ENCODE assay signal across 14 cellular contexts in the genomic region with DNA sequence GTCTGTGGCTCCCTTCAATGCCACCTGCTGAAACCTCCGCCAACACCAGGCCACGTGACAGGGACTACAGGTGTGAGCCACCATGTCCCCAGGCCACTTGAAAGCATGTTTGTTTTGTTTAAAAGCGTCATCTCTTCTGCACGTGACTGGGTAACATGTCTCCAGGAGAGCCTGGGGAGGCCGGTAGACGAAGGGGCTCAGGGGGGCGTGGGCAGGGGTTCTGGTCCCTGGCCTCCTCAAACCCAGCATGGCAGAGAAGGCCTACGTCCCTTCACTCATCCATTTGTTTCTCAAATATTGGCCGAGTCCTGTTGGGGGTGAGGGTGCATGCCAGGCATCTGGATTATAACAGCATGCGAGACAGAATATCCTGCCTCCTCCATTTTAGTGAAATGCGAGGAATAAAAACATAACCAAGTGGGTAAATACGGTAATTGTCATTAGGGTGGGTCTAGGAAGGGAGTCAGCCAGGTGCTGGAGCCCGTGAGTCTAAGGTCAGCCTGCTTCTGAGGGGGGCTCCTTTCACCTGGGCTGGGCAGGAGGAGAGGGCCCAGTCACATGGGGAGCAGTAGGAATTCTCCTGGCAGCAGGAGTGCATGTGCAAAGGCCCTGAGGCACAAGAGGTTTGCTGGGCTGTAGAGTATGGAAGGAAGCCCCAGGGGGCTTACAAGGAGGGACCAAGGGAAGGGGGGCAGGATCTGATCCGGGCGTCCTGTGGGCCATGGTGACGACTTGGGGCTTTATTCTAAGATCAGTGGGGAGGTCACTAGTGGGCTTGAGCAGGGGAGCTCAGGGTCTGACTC. TPM values are rescaled to one million over a fixed set of nuclear protein-coding genes. Genes with fewer than 3 reads are reported as not detected.
DNase-seq lines count a peak whose midpoint lies in the region; ATAC-seq and TF ChIP-seq lines count a peak whose summit lies in the region.
"Had no signal": no experiment of that assay in that cellular context is flagged by ENCODE, and none has a peak within 500 bp of the region (broad histone marks: within the 10 kb centered on the region; RNA-seq: fewer than 3 reads in every experiment).

No MANE protein-coding gene starts in this region.

- H3K79me2 ChIP-seq in MM.1S (ENCODE audit: low read length), result no peaks in the 10 kb centered on the region

- H3K4me1 Mint-ChIP-seq in CD14-positive monocyte, result peaks cover 43% of the 10 kb centered on the region
- peaks cover 2% of the 10 kb centered on the region for H3K4me1 Mint-ChIP-seq in activated naive CD4-positive, alpha-beta T cell treated with anti-CD3 and anti-CD28 coated beads for 36 hours (ENCODE audit: low read depth)

- H3K9me2 ChIP-seq in MM.1S (replicated peaks; ENCODE audit: insufficient read depth, low read length), result no peaks in the 10 kb centered on the region

- no peak for ATAC-seq in body of pancreas
- ATAC-seq: activated T-cell treated with anti-CD3 and anti-CD28 coated beads, Interleukin-2, amount 50 U/mL, for 4 hours; left cardiac atrium had no signal

- WGBS in body of pancreas, 2 donors, result 82 to 88% methylated on average over 14 to 16 of the region's 16 CpGs

- no peaks in the 10 kb centered on the region for H3F3A ChIP-seq in MM.1S (ENCODE audit: insufficient read depth, low read length)

- peaks cover 28% of the 10 kb centered on the region for H3K27me3 ChIP-seq in MM.1S (replicated peaks; ENCODE audit: insufficient read depth, low read length)
- H3K27me3 ChIP-seq in body of pancreas, result no peaks in the 10 kb centered on the region
- H3K27me3 ChIP-seq: brain microvascular endothelial cell had no signal

- H3K27ac ChIP-seq in MM.1S (ENCODE audit: low read length) (no peak overlapping the region), body of pancreas (no peak overlapping the region)
- H3K27ac ChIP-seq: brain microvascular endothelial cell had no signal

- H3K36me3 Mint-ChIP-seq in CD14-positive monocyte, result peaks cover 0 to 3% of the 10 kb centered on the region in 2 donors
- H3K36me3 Mint-ChIP-seq in activated naive CD4-positive, alpha-beta T cell treated with anti-CD3 and anti-CD28 coated beads for 36 hours (ENCODE audit: low read depth), result no peaks in the 10 kb centered on the region
- H3K36me3 Mint-ChIP-seq: activated naive CD4-positive, alpha-beta T cell treated with anti-CD3 and anti-CD28 coated beads, Interleukin-2, amount 50 U/mL, for 24 hours had no signal

- H3K4me1 ChIP-seq in MM.1S (ENCODE audit: low read length) (no peaks in the 10 kb centered on the region), body of pancreas (peaks cover 26% of the 10 kb centered on the region)

- H2AFZ ChIP-seq in MM.1S (ENCODE audit: low read length), result no peak overlapping the region

- peaks cover 2 to 8% (median 5%) of the 10 kb centered on the region in 7 donors for H3K9me3 Mint-ChIP-seq in CD14-positive monocyte
- H3K9me3 Mint-ChIP-seq in activated naive CD4-positive, alpha-beta T cell treated with anti-CD3 and anti-CD28 coated beads for 36 hours, result no peaks in the 10 kb centered on the region
- H3K9me3 Mint-ChIP-seq: activated naive CD4-positive, alpha-beta T cell treated with anti-CD3 and anti-CD28 coated beads, Interleukin-2, amount 50 U/mL, for 24 hours; activated T-cell treated with anti-CD3 and anti-CD28 coated beads, Interleukin-2, amount 50 U/mL, for 4 hours; CD4-positive, alpha-beta memory T cell had no signal

- peaks cover 15 to 22% (median 15%) of the 10 kb centered on the region in 3 donors for H3K27me3 Mint-ChIP-seq in CD14-positive monocyte (ENCODE audit: low read depth in 3 of 3)
- H3K27me3 Mint-ChIP-seq in activated naive CD4-positive, alpha-beta T cell treated with anti-CD3 and anti-CD28 coated beads for 36 hours (ENCODE audit: low read depth), result peaks cover 33% of the 10 kb centered on the region

- no peaks in the 10 kb centered on the region for H4K20me1 ChIP-seq in MM.1S (ENCODE audit: insufficient read depth, low read length)

- no peak overlapping the region for H3K9ac ChIP-seq in MM.1S (ENCODE audit: low read length)

- peak overlapping the region in 4 of 7 donors; percentile 1 to 45 (median 20) for H3K27ac Mint-ChIP-seq in CD14-positive monocyte
- no peak overlapping the region for H3K27ac Mint-ChIP-seq in activated naive CD4-positive, alpha-beta T cell treated with anti-CD3 and anti-CD28 coated beads for 36 hours

- CTCF ChIA-PET in activated naive CD4-positive, alpha-beta T cell treated with anti-CD3 and anti-CD28 coated beads for 36 hours (lab: Charles Lee), result no interaction called here

- H3K9me3 ChIP-seq in MM.1S (replicated peaks; ENCODE audit: insufficient read depth, low read length), result no peaks in the 10 kb centered on the region
- no peaks in the 10 kb centered on the region for H3K9me3 ChIP-seq in body of pancreas

- H3K36me3 ChIP-seq in MM.1S (replicated peaks; ENCODE audit: insufficient read depth, low read length) (no peaks in the 10 kb centered on the region), body of pancreas (replicated peaks in 1 of 2; ENCODE audit: insufficient read depth in 1 of 2, low read depth in 2 of 2) (no peaks in the 10 kb centered on the region)
- H3K36me3 ChIP-seq: brain microvascular endothelial cell had no signal

- DNase-seq in CD14-positive monocyte (ENCODE audit: low spot score), result no peak
- DNase-seq in MM.1S, result peak; percentile 22
- peak; percentile 24 for DNase-seq in NCI-H345 treated with DMSO at 0.1 percent for 48 hours (lab: John Stamatoyannopoulos, UW; ENCODE audit: unreplicated experiment)
- DNase-seq in body of pancreas, result peak in 3 of 4 donors; percentile 54 to 79 (median 77)
- no peak for DNase-seq in activated naive CD4-positive, alpha-beta T cell treated with anti-CD3 and anti-CD28 coated beads for 36 hours
- DNase-seq in NCI-H446 treated with DMSO at 0.1 percent for 48 hours (lab: John Stamatoyannopoulos, UW), result no peak
- DNase-seq in activated CD4-positive, alpha-beta T cell treated with anti-CD3 and anti-CD28 coated beads, Interleukin-2, amount 50 U/mL, for 4 hours, result no peak
- DNase-seq in GF-D8 (lab: John Stamatoyannopoulos, UW), result no peak
- DNase-seq: activated T-cell treated with anti-CD3 and anti-CD28 coated beads, Interleukin-2, amount 50 U/mL, for 4 hours; brain microvascular endothelial cell; CD4-positive, alpha-beta memory T cell; left cardiac atrium; stimulated activated CD4-positive, alpha-beta T cell treated with anti-CD3 and anti-CD28 coated beads, Interleukin-1b, Interleukin-23, amount 100 ng/mL, for 48 hours had no signal

- peak overlapping the region in 1 of 2 donors; percentile 51 for H3K4me3 Mint-ChIP-seq in CD14-positive monocyte
- H3K4me3 Mint-ChIP-seq in activated naive CD4-positive, alpha-beta T cell treated with anti-CD3 and anti-CD28 coated beads for 36 hours, result no peak overlapping the region
- H3K4me3 Mint-ChIP-seq: activated naive CD4-positive, alpha-beta T cell treated with anti-CD3 and anti-CD28 coated beads, Interleukin-2, amount 50 U/mL, for 24 hours; activated T-cell treated with anti-CD3 and anti-CD28 coated beads, Interleukin-2, amount 50 U/mL, for 4 hours had no signal

- no peak for TF ChIP-seq POLR2A in body of pancreas (IDR thresholded peaks at IDR 0.05)

- no peak for TF ChIP-seq CTCF in CD14-positive monocyte (IDR thresholded peaks at IDR 0.05)
- no peak for TF ChIP-seq CTCF in MM.1S (IDR thresholded peaks at IDR 0.05; ENCODE audit: low read length)
- no peak for TF ChIP-seq CTCF in body of pancreas (IDR thresholded peaks at IDR 0.05)

- no peak overlapping the region for H3K4me3 ChIP-seq in MM.1S (ENCODE audit: low read length)
- H3K4me3 ChIP-seq in body of pancreas, result no peak overlapping the region

- intact Hi-C loops in CD14-positive monocyte (cut with micrococcal nuclease), result no loop called here
- intact Hi-C loops in body of pancreas (cut with DNase I), result no loop called here
- intact Hi-C loops in activated naive CD4-positive, alpha-beta T cell treated with anti-CD3 and anti-CD28 coated beads for 36 hours (cut with micrococcal nuclease), result no loop called here

- no peak overlapping the region for H3K4me2 ChIP-seq in MM.1S (ENCODE audit: low read depth, low read length)

RNA-seq across cellular contexts. Expression of gene CIBAR2, which starts 26.8 kb away (rescaled TPM):
- polyA plus RNA-seq in CD14-positive monocyte, result not detected
- not detected for total RNA-seq in body of pancreas
- total RNA-seq in activated naive CD4-positive, alpha-beta T cell treated with anti-CD3 and anti-CD28 coated beads for 36 hours, result not detected
- total RNA-seq: activated T-cell treated with anti-CD3 and anti-CD28 coated beads, Interleukin-2, amount 50 U/mL, for 4 hours; CD4-positive, alpha-beta memory T cell; left cardiac atrium had no signal
- polyA plus RNA-seq: CD4-positive, alpha-beta memory T cell had no signal

Comparison
In these comparisons a context has a peak if more than half of its experiments do, and no peak if none do; other contexts are left out.
1. DNase-seq: peak in MM.1S (single experiment), NCI-H345 treated with DMSO at 0.1 percent for 48 hours (single experiment) and body of pancreas (3 of 4); none in CD14-positive monocyte (single experiment), activated naive CD4-positive, alpha-beta T cell treated with anti-CD3 and anti-CD28 coated beads for 36 hours (single experiment), NCI-H446 treated with DMSO at 0.1 percent for 48 hours (single experiment), activated CD4-positive, alpha-beta T cell treated with anti-CD3 and anti-CD28 coated beads, Interleukin-2, amount 50 U/mL, for 4 hours (0 of 2) and GF-D8 (single experiment).